ENCODE assay signal across 22 cellular contexts in the genomic region with DNA sequence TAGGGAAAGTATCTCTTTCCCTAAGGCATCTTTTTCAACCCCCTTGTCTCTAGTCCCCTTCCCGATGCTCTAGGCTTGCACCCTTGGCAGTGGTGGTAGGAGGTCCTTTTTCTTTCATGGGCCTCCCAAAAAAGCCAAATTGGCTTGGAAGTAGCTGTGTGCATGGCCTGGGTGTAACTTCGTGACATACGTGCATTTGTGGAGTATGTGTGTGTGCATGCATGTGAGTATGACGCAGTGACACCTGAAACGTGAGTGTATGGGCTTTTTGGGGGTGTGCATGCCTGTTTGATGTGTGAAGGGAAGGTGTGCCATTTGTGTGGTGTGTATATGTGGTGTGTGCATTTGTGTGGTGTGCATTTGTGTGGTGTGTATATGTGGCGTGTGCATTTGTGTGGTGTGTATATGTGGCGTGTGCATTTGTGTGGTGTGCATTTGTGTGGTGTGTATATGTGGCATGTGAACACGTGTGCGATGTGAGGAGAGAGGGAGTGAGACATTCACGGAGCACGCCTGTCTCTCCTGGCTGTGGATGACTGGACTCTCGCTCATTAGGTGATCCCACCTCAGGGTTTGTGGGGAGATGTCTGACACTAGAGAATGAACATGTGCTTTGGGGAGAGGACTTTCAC. TPM values are rescaled to one million over a fixed set of nuclear protein-coding genes. Genes with fewer than 3 reads are reported as not detected.
DNase-seq lines count a peak whose midpoint lies in the region; ATAC-seq and TF ChIP-seq lines count a peak whose summit lies in the region.
"Had no signal": no experiment of that assay in that cellular context is flagged by ENCODE, and none has a peak within 500 bp of the region (broad histone marks: within the 10 kb centered on the region; RNA-seq: fewer than 3 reads in every experiment).

No MANE protein-coding gene starts in this region.

- peaks cover 5% of the 10 kb centered on the region for H3K27me3 Mint-ChIP-seq in glutamatergic neuron (ENCODE audit: unreplicated experiment)
- H3K27me3 Mint-ChIP-seq: activated naive CD8-positive, alpha-beta T cell had no signal

- TF ChIP-seq EP300 in stomach (IDR thresholded peaks at IDR 0.05) = no peak

- H3K27ac Mint-ChIP-seq in glutamatergic neuron (ENCODE audit: unreplicated experiment) = no peak overlapping the region
- H3K27ac Mint-ChIP-seq: activated CD4-positive, alpha-beta memory T cell treated with anti-CD3 and anti-CD28 coated beads, Interleukin-2, amount 10 ng/mL, durations not matched to agents 7 days and 5 days; activated naive CD8-positive, alpha-beta T cell had no signal

- no peak for TF ChIP-seq POLR2A in stomach (IDR thresholded peaks at IDR 0.05)

- H3K27ac ChIP-seq in HEK293 (ENCODE audit: extremely low read depth, low read depth, low read length) = no peak overlapping the region
- H3K27ac ChIP-seq in stomach = peak overlapping the region in 3 of 5 donors; percentile 57 to 79 (median 63)
- H3K27ac ChIP-seq: C4-2B, thoracic aorta had no signal

- H3K36me3 ChIP-seq in HEK293 (ENCODE audit: control insufficient read depth in 2 of 2, insufficient read depth in 1 of 2, low read length in 2 of 2) (peaks cover 0 to 17% of the 10 kb centered on the region in 2 experiments; a peak in 1 of 3 replicates), stomach (peaks cover 10 to 44% (median 40%) of the 10 kb centered on the region in 4 donors)
- H3K36me3 ChIP-seq: thoracic aorta had no signal

- peaks cover 2% of the 10 kb centered on the region for H3K9me3 Mint-ChIP-seq in glutamatergic neuron (ENCODE audit: unreplicated experiment)
- H3K9me3 Mint-ChIP-seq: activated CD4-positive, alpha-beta memory T cell treated with anti-CD3 and anti-CD28 coated beads, Interleukin-2, amount 10 ng/mL, durations not matched to agents 7 days and 5 days; activated T-cell treated with anti-CD3 and anti-CD28 coated beads, Interleukin-2, amount 50 U/mL, for 4 hours had no signal

- peaks cover 16% of the 10 kb centered on the region for H3K4me1 Mint-ChIP-seq in glutamatergic neuron (ENCODE audit: low read depth, unreplicated experiment)
- H3K4me1 Mint-ChIP-seq: activated CD4-positive, alpha-beta memory T cell treated with anti-CD3 and anti-CD28 coated beads, Interleukin-2, amount 10 ng/mL, durations not matched to agents 7 days and 5 days had no signal

- H3K36me3 Mint-ChIP-seq in glutamatergic neuron (ENCODE audit: unreplicated experiment) = no peaks in the 10 kb centered on the region
- H3K36me3 Mint-ChIP-seq: activated naive CD8-positive, alpha-beta T cell had no signal

- peak overlapping the region; percentile 0 for H3K4me3 Mint-ChIP-seq in glutamatergic neuron (ENCODE audit: unreplicated experiment)
- H3K4me3 Mint-ChIP-seq: activated CD4-positive, alpha-beta memory T cell treated with anti-CD3 and anti-CD28 coated beads, Interleukin-2, amount 10 ng/mL, durations not matched to agents 7 days and 5 days; activated naive CD8-positive, alpha-beta T cell; activated T-cell treated with anti-CD3 and anti-CD28 coated beads, Interleukin-2, amount 50 U/mL, for 4 hours had no signal

- H3K9me3 ChIP-seq in HEK293 (ENCODE audit: control insufficient read depth, insufficient read depth, low read depth, low read length) (no peaks in the 10 kb centered on the region), stomach (no peaks in the 10 kb centered on the region)
- H3K9me3 ChIP-seq: mucosa of descending colon, thoracic aorta had no signal

- ATAC-seq in GM18519 (IDR thresholded peaks at IDR 0.05; ENCODE audit: low FRiP score, unreplicated experiment) = no peak
- ATAC-seq in GM18502 (IDR thresholded peaks at IDR 0.05; ENCODE audit: poor library complexity, unreplicated experiment) = no peak
- ATAC-seq: activated T-cell treated with anti-CD3 and anti-CD28 coated beads, Interleukin-2, amount 50 U/mL, for 4 hours; mucosa of descending colon; Panc1 had no signal

- H3K27me3 ChIP-seq in stomach = no peaks in the 10 kb centered on the region

- DNase-seq in amniotic epithelial cell (ENCODE audit: low read depth) (peak; percentile 39), glutamatergic neuron (no peak), stomach (no peak), 8988T (no peak), T-helper 2 cell (no peak)
- DNase-seq: activated CD4-positive, alpha-beta memory T cell treated with anti-CD3 and anti-CD28 coated beads, Interleukin-2, amount 10 ng/mL, durations not matched to agents 7 days and 5 days; activated T-cell treated with anti-CD3 and anti-CD28 coated beads, Interleukin-2, amount 50 U/mL, for 4 hours; central memory CD4-positive, alpha-beta T cell; DMS153; effector CD4-positive, alpha-beta T cell; mucosa of descending colon; NCI-H1417; stimulated activated CD4-positive, alpha-beta T cell treated with anti-CD3 and anti-CD28 coated beads, Interleukin-2, amount 100 ng/mL, for 48 hours had no signal

- intact Hi-C loops in stomach (cut with DNase I; ENCODE audit: low total_unique reads) = no loop called here

- H3K4me1 ChIP-seq in HEK293 (ENCODE audit: control insufficient read depth, insufficient read depth, low read length) (peaks cover 8% of the 10 kb centered on the region; the same call in 1 of the 2 replicates), stomach (peaks cover 31 to 96% (median 70%) of the 10 kb centered on the region in 4 donors)

- no peak overlapping the region for H3K4me3 ChIP-seq in HEK293 (ENCODE audit: low read depth, low read length)
- H3K4me3 ChIP-seq in stomach = no peak overlapping the region
- H3K4me3 ChIP-seq: mucosa of descending colon, thoracic aorta had no signal

- WGBS in stomach, 5 donors = 78 to 92% (median 89%) methylated on average over 12 of the region's 12 CpGs

- TF ChIP-seq CTCF in HEK293 (tag by site-specific recombination; IDR thresholded peaks at IDR 0.05) (no peak), glutamatergic neuron (IDR thresholded peaks at IDR 0.05; ENCODE audit: partially characterized antibody, unreplicated experiment) (no peak), stomach (IDR thresholded peaks at IDR 0.05) (no peak)

- POLR2A ChIA-PET in HEK293 (lab: Yijun Ruan, JAX) = interaction anchor here (0.6 kb wide), 1 partner anchor 176 kb away, joined by 3 read pairs; no protein-coding TSS in a partner anchor

- CTCF ChIA-PET in HEK293 (lab: Yijun Ruan, JAX) = interaction anchor here (0.6 to 5.9 kb wide), 7 partner anchors 10 to 102 kb away, joined by 3 to 57 read pairs (median 4); no protein-coding TSS in a partner anchor

TF ChIP-seq in HEK293, 187 proteins besides CTCF, POLR2A, EP300 and RAD21 (continues in another document):
- TF ChIP-seq ZNF274 (IDR thresholded peaks at IDR 0.05; ENCODE audit: low read length) (no peak), ZNF274 (tag by site-specific recombination; IDR thresholded peaks at IDR 0.05; ENCODE audit: borderline replicate concordance) (no peak), GLIS1 (tag by site-specific recombination; IDR thresholded peaks at IDR 0.05) (no peak), ZNF211 (tag by site-specific recombination; IDR thresholded peaks at IDR 0.05; ENCODE audit: low read depth) (no peak), ZNF169 (tag by site-specific recombination; IDR thresholded peaks at IDR 0.05) (no peak), ZNF473 (tag by site-specific recombination; IDR thresholded peaks at IDR 0.05) (0 out of 2 replicates have a peak, but pooled peaks have one; percentile 42), ZNF184 (tag by site-specific recombination; IDR thresholded peaks at IDR 0.05) (no peak), ZNF600 (tag by site-specific recombination; IDR thresholded peaks at IDR 0.05) (no peak), ZNF133 (tag by site-specific recombination; IDR thresholded peaks at IDR 0.05) (no peak), ZNF837 (tag by site-specific recombination; IDR thresholded peaks at IDR 0.05) (no peak), ZNF311 (tag by site-specific recombination; IDR thresholded peaks at IDR 0.05; ENCODE audit: borderline replicate concordance) (peak; percentile 72; the same call in 1 of the 2 replicates), ZNF37A (tag by site-specific recombination; IDR thresholded peaks at IDR 0.05) (no peak), SP3 (tag by site-specific recombination; IDR thresholded peaks at IDR 0.05) (no peak), RBAK (tag by site-specific recombination; IDR thresholded peaks at IDR 0.05) (no peak), ZNF221 (tag by site-specific recombination; IDR thresholded peaks at IDR 0.05; ENCODE audit: borderline replicate concordance) (no peak)
- TF ChIP-seq, protein P1, sequence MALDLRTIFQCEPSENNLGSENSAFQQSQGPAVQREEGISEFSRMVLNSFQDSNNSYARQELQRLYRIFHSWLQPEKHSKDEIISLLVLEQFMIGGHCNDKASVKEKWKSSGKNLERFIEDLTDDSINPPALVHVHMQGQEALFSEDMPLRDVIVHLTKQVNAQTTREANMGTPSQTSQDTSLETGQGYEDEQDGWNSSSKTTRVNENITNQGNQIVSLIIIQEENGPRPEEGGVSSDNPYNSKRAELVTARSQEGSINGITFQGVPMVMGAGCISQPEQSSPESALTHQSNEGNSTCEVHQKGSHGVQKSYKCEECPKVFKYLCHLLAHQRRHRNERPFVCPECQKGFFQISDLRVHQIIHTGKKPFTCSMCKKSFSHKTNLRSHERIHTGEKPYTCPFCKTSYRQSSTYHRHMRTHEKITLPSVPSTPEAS (tag by site-specific recombination; IDR thresholded peaks at IDR 0.05) = peak; percentile 78
- TF ChIP-seq, protein P2, sequence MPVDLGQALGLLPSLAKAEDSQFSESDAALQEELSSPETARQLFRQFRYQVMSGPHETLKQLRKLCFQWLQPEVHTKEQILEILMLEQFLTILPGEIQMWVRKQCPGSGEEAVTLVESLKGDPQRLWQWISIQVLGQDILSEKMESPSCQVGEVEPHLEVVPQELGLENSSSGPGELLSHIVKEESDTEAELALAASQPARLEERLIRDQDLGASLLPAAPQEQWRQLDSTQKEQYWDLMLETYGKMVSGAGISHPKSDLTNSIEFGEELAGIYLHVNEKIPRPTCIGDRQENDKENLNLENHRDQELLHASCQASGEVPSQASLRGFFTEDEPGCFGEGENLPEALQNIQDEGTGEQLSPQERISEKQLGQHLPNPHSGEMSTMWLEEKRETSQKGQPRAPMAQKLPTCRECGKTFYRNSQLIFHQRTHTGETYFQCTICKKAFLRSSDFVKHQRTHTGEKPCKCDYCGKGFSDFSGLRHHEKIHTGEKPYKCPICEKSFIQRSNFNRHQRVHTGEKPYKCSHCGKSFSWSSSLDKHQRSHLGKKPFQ (tag by site-specific recombination; IDR thresholded peaks at IDR 0.05) = peak; percentile 92

RNA-seq across cellular contexts. Expression of a gene that starts 15.7 kb away (rescaled TPM):
- 1.9 TPM for total RNA-seq in glutamatergic neuron (ENCODE audit: unreplicated experiment)
- total RNA-seq in stomach = 100 to 1,000 TPM in 4 of 5 donors, 10 to 100 TPM in 1; 71.2 to 658 (median 186) TPM
- polyA plus RNA-seq in stomach = 100 to 1,000 TPM in 2 of 3 donors, 10 to 100 TPM in 1; 77.3 to 175 (median 138) TPM

RNA-seq across cellular contexts. Expression of a gene that starts 41.3 kb away (rescaled TPM):
- total RNA-seq in glutamatergic neuron (ENCODE audit: unreplicated experiment) (32.4 TPM), stomach (100 to 1,000 TPM in 1 of 5 donors, 10 to 100 TPM in 2, 1 to 10 TPM in 2; 8.0 to 129 (median 17.2) TPM)
- polyA plus RNA-seq in stomach = 10 to 100 TPM in 1 of 3 donors, 1 to 10 TPM in 2; 1.2 to 27.3 (median 9.1) TPM

RNA-seq across cellular contexts. Expression of a gene that starts 42.5 kb away (rescaled TPM):
- total RNA-seq in glutamatergic neuron (ENCODE audit: unreplicated experiment) (not detected), stomach (1 to 10 TPM in 1 of 5 donors, under 1 TPM in 3, not detected in 1; 0.18 to 3.5 (median 0.59) TPM)
- polyA plus RNA-seq in stomach = 10 to 100 TPM in 1 of 3 donors, under 1 TPM in 1, not detected in 1; 0.62 to 23.2 TPM
- total RNA-seq: fibroblast of villous mesenchyme, left cardiac atrium had no signal

Comparison
In these comparisons a context has a peak if more than half of its experiments do, and no peak if none do; other contexts are left out.
1. RNA of a gene that starts 15.7 kb away (total RNA-seq): 71.2 to 658 TPM in stomach; 1.9 TPM in glutamatergic neuron (single experiment); every median in the first group is over 10 times any median in the second.